In genomic region chr2:238320246-238320647, GRCh38 we compare ENCODE assay signal across 1 cellular context.
TF ChIP-seq lines count a peak whose summit lies in the region.

Gene TRAF3IP1 (plus strand): TSS chr2:238320518. CDS start chr2:238320663, 145 bp downstream.

TF ChIP-seq in K562, 482 proteins besides CTCF, POLR2A, EP300 and RAD21 (continued from another document):
- TF ChIP-seq CBX2 (IDR thresholded peaks at IDR 0.05; ENCODE audit: insufficient read depth, low read length, poor library complexity, severe bottlenecking) (no peak), ZBTB34 (CRISPR knock-in tag; IDR thresholded peaks at IDR 0.05) (no peak), ZFPM2 (CRISPR knock-in tag; IDR thresholded peaks at IDR 0.05) (no peak), PCBP2 (IDR thresholded peaks at IDR 0.05; ENCODE audit: low read depth, low read length, poor library complexity, severe bottlenecking) (no peak), STAT6 (CRISPR knock-in tag; IDR thresholded peaks at IDR 0.05) (no peak), TEAD1 (CRISPR knock-in tag; IDR thresholded peaks at IDR 0.05) (no peak), SREBF2 (CRISPR knock-in tag; IDR thresholded peaks at IDR 0.05) (no peak), ZNF212 (CRISPR knock-in tag; IDR thresholded peaks at IDR 0.05) (no peak), POLR3A (IDR thresholded peaks at IDR 0.05; ENCODE audit: borderline replicate concordance, extremely low read depth, insufficient read depth, insufficient read length) (no peak), RERE (CRISPR knock-in tag; IDR thresholded peaks at IDR 0.05; ENCODE audit: borderline replicate concordance) (no peak), ATF1 (CRISPR knock-in tag; IDR thresholded peaks at IDR 0.05) (no peak), ATF1 (tag; IDR thresholded peaks at IDR 0.05) (no peak), RBM15 (IDR thresholded peaks at IDR 0.05; ENCODE audit: insufficient read depth, low read length) (no peak), POLR2G (IDR thresholded peaks at IDR 0.05; ENCODE audit: low read depth, low read length) (peak; percentile 51), MEIS2 (IDR thresholded peaks at IDR 0.05; ENCODE audit: partially characterized antibody) (peak; percentile 59), UBTF (IDR thresholded peaks at IDR 0.05; ENCODE audit: borderline replicate concordance in 1 of 2, low read depth in 2 of 2, low read length in 2 of 2) (no peak)
